ENCODE assay signal across 1 cellular context in genomic region chr5:120564013-120564412, GRCh38.
TF ChIP-seq lines count a peak whose summit lies in the region.

No MANE protein-coding gene starts in this region.

TF ChIP-seq in HepG2, 621 proteins besides CTCF, POLR2A, EP300 and RAD21 (continued from another document):
- TF ChIP-seq ZNF280B (CRISPR knock-in tag; IDR thresholded peaks at IDR 0.05; ENCODE audit: borderline replicate concordance) (no peak), ZMYM2 (CRISPR knock-in tag; IDR thresholded peaks at IDR 0.05) (no peak), ATM (IDR thresholded peaks at IDR 0.05; ENCODE audit: borderline replicate concordance) (no peak), HMGXB3 (CRISPR knock-in tag; IDR thresholded peaks at IDR 0.05; ENCODE audit: borderline replicate concordance) (no peak), BORCS8-MEF2B (CRISPR knock-in tag; IDR thresholded peaks at IDR 0.05) (no peak), ZNF138 (CRISPR knock-in tag; IDR thresholded peaks at IDR 0.05; ENCODE audit: low read depth) (no peak), ZNF10 (CRISPR knock-in tag; IDR thresholded peaks at IDR 0.05; ENCODE audit: borderline replicate concordance, low read depth) (no peak), ZNF563 (CRISPR knock-in tag; IDR thresholded peaks at IDR 0.05) (no peak), FOXC1 (CRISPR knock-in tag; IDR thresholded peaks at IDR 0.05; ENCODE audit: borderline replicate concordance) (no peak), TFE3 (CRISPR knock-in tag; IDR thresholded peaks at IDR 0.05) (no peak), ERF (CRISPR knock-in tag; IDR thresholded peaks at IDR 0.05) (no peak)
- TF ChIP-seq, protein P1, sequence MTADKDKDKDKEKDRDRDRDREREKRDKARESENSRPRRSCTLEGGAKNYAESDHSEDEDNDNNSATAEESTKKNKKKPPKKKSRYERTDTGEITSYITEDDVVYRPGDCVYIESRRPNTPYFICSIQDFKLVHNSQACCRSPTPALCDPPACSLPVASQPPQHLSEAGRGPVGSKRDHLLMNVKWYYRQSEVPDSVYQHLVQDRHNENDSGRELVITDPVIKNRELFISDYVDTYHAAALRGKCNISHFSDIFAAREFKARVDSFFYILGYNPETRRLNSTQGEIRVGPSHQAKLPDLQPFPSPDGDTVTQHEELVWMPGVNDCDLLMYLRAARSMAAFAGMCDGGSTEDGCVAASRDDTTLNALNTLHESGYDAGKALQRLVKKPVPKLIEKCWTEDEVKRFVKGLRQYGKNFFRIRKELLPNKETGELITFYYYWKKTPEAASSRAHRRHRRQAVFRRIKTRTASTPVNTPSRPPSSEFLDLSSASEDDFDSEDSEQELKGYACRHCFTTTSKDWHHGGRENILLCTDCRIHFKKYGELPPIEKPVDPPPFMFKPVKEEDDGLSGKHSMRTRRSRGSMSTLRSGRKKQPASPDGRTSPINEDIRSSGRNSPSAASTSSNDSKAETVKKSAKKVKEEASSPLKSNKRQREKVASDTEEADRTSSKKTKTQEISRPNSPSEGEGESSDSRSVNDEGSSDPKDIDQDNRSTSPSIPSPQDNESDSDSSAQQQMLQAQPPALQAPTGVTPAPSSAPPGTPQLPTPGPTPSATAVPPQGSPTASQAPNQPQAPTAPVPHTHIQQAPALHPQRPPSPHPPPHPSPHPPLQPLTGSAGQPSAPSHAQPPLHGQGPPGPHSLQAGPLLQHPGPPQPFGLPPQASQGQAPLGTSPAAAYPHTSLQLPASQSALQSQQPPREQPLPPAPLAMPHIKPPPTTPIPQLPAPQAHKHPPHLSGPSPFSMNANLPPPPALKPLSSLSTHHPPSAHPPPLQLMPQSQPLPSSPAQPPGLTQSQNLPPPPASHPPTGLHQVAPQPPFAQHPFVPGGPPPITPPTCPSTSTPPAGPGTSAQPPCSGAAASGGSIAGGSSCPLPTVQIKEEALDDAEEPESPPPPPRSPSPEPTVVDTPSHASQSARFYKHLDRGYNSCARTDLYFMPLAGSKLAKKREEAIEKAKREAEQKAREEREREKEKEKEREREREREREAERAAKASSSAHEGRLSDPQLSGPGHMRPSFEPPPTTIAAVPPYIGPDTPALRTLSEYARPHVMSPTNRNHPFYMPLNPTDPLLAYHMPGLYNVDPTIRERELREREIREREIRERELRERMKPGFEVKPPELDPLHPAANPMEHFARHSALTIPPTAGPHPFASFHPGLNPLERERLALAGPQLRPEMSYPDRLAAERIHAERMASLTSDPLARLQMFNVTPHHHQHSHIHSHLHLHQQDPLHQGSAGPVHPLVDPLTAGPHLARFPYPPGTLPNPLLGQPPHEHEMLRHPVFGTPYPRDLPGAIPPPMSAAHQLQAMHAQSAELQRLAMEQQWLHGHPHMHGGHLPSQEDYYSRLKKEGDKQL (CRISPR knock-in tag; IDR thresholded peaks at IDR 0.05; ENCODE audit: low read depth), result no peak
- TF ChIP-seq, protein P2, sequence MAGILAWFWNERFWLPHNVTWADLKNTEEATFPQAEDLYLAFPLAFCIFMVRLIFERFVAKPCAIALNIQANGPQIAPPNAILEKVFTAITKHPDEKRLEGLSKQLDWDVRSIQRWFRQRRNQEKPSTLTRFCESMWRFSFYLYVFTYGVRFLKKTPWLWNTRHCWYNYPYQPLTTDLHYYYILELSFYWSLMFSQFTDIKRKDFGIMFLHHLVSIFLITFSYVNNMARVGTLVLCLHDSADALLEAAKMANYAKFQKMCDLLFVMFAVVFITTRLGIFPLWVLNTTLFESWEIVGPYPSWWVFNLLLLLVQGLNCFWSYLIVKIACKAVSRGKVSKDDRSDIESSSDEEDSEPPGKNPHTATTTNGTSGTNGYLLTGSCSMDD (CRISPR knock-in tag; IDR thresholded peaks at IDR 0.05), result no peak
